37 cellular contexts compared by ENCODE assay signal in genomic region chr14:56367416-56367815, GRCh38.
DNase-seq lines count a peak whose midpoint lies in the region; ATAC-seq, FAIRE-seq and TF ChIP-seq lines count a peak whose summit lies in the region.
"Had no signal": no experiment of that assay in that cellular context is flagged by ENCODE, and none has a peak within 500 bp of the region (broad histone marks: within the 10 kb centered on the region; RNA-seq: fewer than 3 reads in every experiment).

No MANE protein-coding gene starts in this region.

- H2AFZ ChIP-seq in neural cell (ENCODE audit: low read depth, low read length), result no peak overlapping the region

- H3K4me3 Mint-ChIP-seq in stimulated activated naive B cell treated with anti-CD40 and anti-IgM and Interleukin-4, amounts not matched to agents 10 μg/mL and 1 μg/mL and 100 μg/mL, for 72 hours, result no peak overlapping the region
- H3K4me3 Mint-ChIP-seq: B cell; CD14-positive monocyte; CD4-positive, alpha-beta T cell; CD4-positive, CD25-positive, alpha-beta regulatory T cell; CD8-positive, alpha-beta memory T cell; CD8-positive, alpha-beta T cell had no signal

- H3K9me3 ChIP-seq in neural cell (ENCODE audit: low read length), result peaks cover 4% of the 10 kb centered on the region
- H3K9me3 ChIP-seq: A549, Caco-2 had no signal

- peak overlapping the region; percentile 82 for H3K27ac ChIP-seq in neural cell (ENCODE audit: low read length)
- H3K27ac ChIP-seq: 22Rv1; A549; BLaER1; BLaER1 treated with 17β-estradiol and CSF1 and Interleukin-3, amounts not matched to agents 10 nM and 100 nM; C4-2B had no signal

- no peak for TF ChIP-seq CTCF in neural cell (IDR thresholded peaks at IDR 0.05; ENCODE audit: poor library complexity, severe bottlenecking)

- peak overlapping the region; percentile 21 for H3K4me2 ChIP-seq in neural cell (ENCODE audit: low read length)
- H3K4me2 ChIP-seq: A549; BLaER1; BLaER1 treated with 17β-estradiol and CSF1 and Interleukin-3, amounts not matched to agents 10 nM and 100 nM had no signal

- H3K9me3 Mint-ChIP-seq in stimulated activated naive B cell treated with anti-CD40 and anti-IgM and Interleukin-4, amounts not matched to agents 10 μg/mL and 1 μg/mL and 100 μg/mL, for 72 hours, result peaks cover 16 to 17% of the 10 kb centered on the region in 2 donors
- H3K9me3 Mint-ChIP-seq: CD4-positive, alpha-beta T cell had no signal

- H3K27me3 ChIP-seq in neural cell (ENCODE audit: insufficient read depth, low read depth, low read length), result no peaks in the 10 kb centered on the region
- H3K27me3 ChIP-seq: BLaER1; BLaER1 treated with 17β-estradiol and CSF1 and Interleukin-3, amounts not matched to agents 10 nM and 100 nM had no signal

- H3K27me3 Mint-ChIP-seq in stimulated activated naive B cell treated with anti-CD40 and anti-IgM and Interleukin-4, amounts not matched to agents 10 μg/mL and 1 μg/mL and 100 μg/mL, for 72 hours, result no peaks in the 10 kb centered on the region
- H3K27me3 Mint-ChIP-seq: CD4-positive, alpha-beta T cell; CD4-positive, CD25-positive, alpha-beta regulatory T cell had no signal

- peak overlapping the region; percentile 44 for H3K9ac ChIP-seq in neural cell (ENCODE audit: low read length)
- H3K9ac ChIP-seq: BLaER1; BLaER1 treated with 17β-estradiol and CSF1 and Interleukin-3, amounts not matched to agents 10 nM and 100 nM had no signal

- H3K9me2 ChIP-seq in neural cell (ENCODE audit: insufficient read depth, low read length), result no peaks in the 10 kb centered on the region

- H3F3A ChIP-seq in neural cell (ENCODE audit: insufficient read depth, low read length, poor library complexity, severe bottlenecking), result no peaks in the 10 kb centered on the region

- no peak for DNase-seq in HTR-8/SVneo (ENCODE audit: insufficient read length, low spot score)
- DNase-seq in iPS-NIHi7 (ENCODE audit: extremely low spot score), result peak; percentile 3
- DNase-seq in putamen (ENCODE audit: low spot score), result peak; percentile 62
- no peak for DNase-seq in stimulated activated naive B cell treated with anti-CD40 and anti-IgM and Interleukin-4, amounts not matched to agents 10 μg/mL and 1 μg/mL and 100 μg/mL, for 72 hours
- DNase-seq in NK-92 (lab: John Stamatoyannopoulos, UW; ENCODE audit: unreplicated experiment), result no peak
- DNase-seq in NCI-H69 (lab: John Stamatoyannopoulos, UW), result no peak
- DNase-seq: 8988T; ACHN; AML-193; BE2C; C1 segment of cervical spinal cord; Caco-2; Calu3; CD4-positive, alpha-beta memory T cell; CD4-positive, alpha-beta T cell; CD4-positive, CD25-positive, alpha-beta regulatory T cell; CD8-positive, alpha-beta memory T cell; CD8-positive, alpha-beta T cell; COR-L47; DMS 273 treated with DMSO at 0.1 percent for 48 hours; DMS153; DMS53; DMS79; DMS79 treated with DMSO at 0.1 percent for 48 hours; DND-41; EL had no signal

- H3K4me1 Mint-ChIP-seq in stimulated activated naive B cell treated with anti-CD40 and anti-IgM and Interleukin-4, amounts not matched to agents 10 μg/mL and 1 μg/mL and 100 μg/mL, for 72 hours, result no peaks in the 10 kb centered on the region
- H3K4me1 Mint-ChIP-seq: B cell; CD4-positive, alpha-beta memory T cell; CD4-positive, CD25-positive, alpha-beta regulatory T cell; CD8-positive, alpha-beta memory T cell had no signal

- no peak for ATAC-seq in stimulated activated naive B cell treated with anti-CD40 and anti-IgM and Interleukin-4, amounts not matched to agents 10 μg/mL and 1 μg/mL and 100 μg/mL, for 72 hours (replicated peaks)
- no peak for ATAC-seq in HG03460 (IDR thresholded peaks at IDR 0.05; ENCODE audit: unreplicated experiment)
- ATAC-seq: A549; CD8-positive, alpha-beta T cell had no signal

- H3K27ac Mint-ChIP-seq in stimulated activated naive B cell treated with anti-CD40 and anti-IgM and Interleukin-4, amounts not matched to agents 10 μg/mL and 1 μg/mL and 100 μg/mL, for 72 hours, result no peak overlapping the region
- H3K27ac Mint-ChIP-seq: B cell; CD14-positive monocyte; CD4-positive, alpha-beta memory T cell; CD4-positive, alpha-beta T cell; CD4-positive, CD25-positive, alpha-beta regulatory T cell; CD8-positive, alpha-beta memory T cell; CD8-positive, alpha-beta T cell had no signal

- TF ChIP-seq EP300 in neural cell (conservative IDR thresholded peaks at IDR 0.05; ENCODE audit: poor library complexity, severe bottlenecking), result peak; percentile 99

- no peaks in the 10 kb centered on the region for H4K20me1 ChIP-seq in neural cell (ENCODE audit: insufficient read depth)
- H4K20me1 ChIP-seq: BLaER1; BLaER1 treated with 17β-estradiol and CSF1 and Interleukin-3, amounts not matched to agents 10 nM and 100 nM had no signal

- H3K79me2 ChIP-seq in neural cell (replicated peaks; ENCODE audit: insufficient read depth, low read length), result no peaks in the 10 kb centered on the region

- H3K4me3 ChIP-seq in neural cell (ENCODE audit: low read length), result peak overlapping the region; percentile 36
- H3K4me3 ChIP-seq: A549; BLaER1; BLaER1 treated with 17β-estradiol and CSF1 and Interleukin-3, amounts not matched to agents 10 nM and 100 nM had no signal

- H3K36me3 Mint-ChIP-seq in stimulated activated naive B cell treated with anti-CD40 and anti-IgM and Interleukin-4, amounts not matched to agents 10 μg/mL and 1 μg/mL and 100 μg/mL, for 72 hours, result peaks cover 6 to 14% of the 10 kb centered on the region in 2 donors
- H3K36me3 Mint-ChIP-seq: CD4-positive, CD25-positive, alpha-beta regulatory T cell had no signal

- peak; percentile 15 for TF ChIP-seq RAD21 in neural cell (conservative IDR thresholded peaks at IDR 0.05)

- H3K36me3 ChIP-seq in neural cell (ENCODE audit: insufficient read depth, low read length), result no peaks in the 10 kb centered on the region
- H3K36me3 ChIP-seq: BE2C, BLaER1 had no signal

- FAIRE-seq in HTR-8/SVneo (lab: Jason Lieb, UNC), result peak; percentile 95
- FAIRE-seq: A204.1, A549, D721Med had no signal

TF ChIP-seq in neural cell, 6 proteins besides CTCF, POLR2A, EP300 and RAD21:
- TF ChIP-seq TAF1 (IDR thresholded peaks at IDR 0.05; ENCODE audit: low read depth) (no peak), POLR2AphosphoS5 (IDR thresholded peaks at IDR 0.05) (peak; percentile 69), SMC3 (conservative IDR thresholded peaks at IDR 0.05; ENCODE audit: poor library complexity) (peak; percentile 18), EZH2 (IDR thresholded peaks at IDR 0.05; ENCODE audit: borderline replicate concordance, insufficient read depth, low read length, poor library complexity, severe bottlenecking) (no peak), REST (IDR thresholded peaks at IDR 0.05; ENCODE audit: borderline replicate concordance) (peak; percentile 17), MXI1 (conservative IDR thresholded peaks at IDR 0.05; ENCODE audit: poor library complexity, severe bottlenecking) (no peak)

Comparison
In these comparisons a context has a peak if more than half of its experiments do, and no peak if none do; other contexts are left out.
1. DNase-seq: peak in iPS-NIHi7 (single experiment) and putamen (single experiment); none in HTR-8/SVneo (single experiment), stimulated activated naive B cell treated with anti-CD40 and anti-IgM and Interleukin-4, amounts not matched to agents 10 μg/mL and 1 μg/mL and 100 μg/mL, for 72 hours (single experiment), NK-92 (single experiment) and NCI-H69 (single experiment).